ENCODE assay signal across 12 cellular contexts in genomic region chr9:131271506-131271931, GRCh38. TPM values are rescaled to one million over a fixed set of nuclear protein-coding genes. Genes with fewer than 3 reads are reported as not detected.
A peak's percentile ranks its signal among the peaks of the same experiment; 100 is the strongest.
DNase-seq lines count a peak whose midpoint lies in the region; ATAC-seq and TF ChIP-seq lines count a peak whose summit lies in the region.
"Had no signal": no experiment of that assay in that cellular context is flagged by ENCODE, and none has a peak within 500 bp of the region (broad histone marks: within the 10 kb centered on the region; RNA-seq: fewer than 3 reads in every experiment).

No MANE protein-coding gene starts in this region.

- H3K27ac ChIP-seq in CD4-positive, alpha-beta memory T cell (ENCODE audit: low read depth, low read length) = peak overlapping the region; percentile 72
- H3K27ac ChIP-seq in OCI-LY1 (ENCODE audit: low read depth, low read length, poor library complexity, severe bottlenecking) (peak overlapping the region; percentile 91), osteoblast (ENCODE audit: low read depth, low read length) (no peak overlapping the region)
- H3K27ac ChIP-seq in effector memory CD4-positive, alpha-beta T cell (ENCODE audit: insufficient read depth, low read length, poor library complexity, severe bottlenecking) = peak overlapping the region; percentile 91

- H2AFZ ChIP-seq in OCI-LY1 (ENCODE audit: low read length) (no peak overlapping the region), osteoblast (ENCODE audit: low read length) (no peak overlapping the region)

- H3K36me3 ChIP-seq in CD4-positive, alpha-beta memory T cell (ENCODE audit: insufficient read depth, low read length) = no peaks in the 10 kb centered on the region
- H3K36me3 ChIP-seq in OCI-LY1 (ENCODE audit: insufficient read depth, low read length) = no peaks in the 10 kb centered on the region; the same call in 1 of the 2 replicates
- peaks cover 2% of the 10 kb centered on the region for H3K36me3 ChIP-seq in effector memory CD4-positive, alpha-beta T cell (ENCODE audit: control insufficient read depth, insufficient read depth, low read length)
- no peaks in the 10 kb centered on the region for H3K36me3 ChIP-seq in osteoblast (ENCODE audit: insufficient read depth, low read length)

- peaks cover 28 to 62% of the 10 kb centered on the region in 2 donors for H3K36me3 Mint-ChIP-seq in CD4-positive, alpha-beta memory T cell

- no peaks in the 10 kb centered on the region for H3K9me3 ChIP-seq in CD4-positive, alpha-beta memory T cell (ENCODE audit: control insufficient read depth in 1 of 2, low read length in 2 of 2)
- H3K9me3 ChIP-seq in OCI-LY1 (ENCODE audit: low read length) (no peaks in the 10 kb centered on the region), osteoblast (ENCODE audit: low read depth, low read length) (no peaks in the 10 kb centered on the region)
- no peaks in the 10 kb centered on the region for H3K9me3 ChIP-seq in effector memory CD4-positive, alpha-beta T cell (ENCODE audit: control insufficient read depth, low read length)

- intact Hi-C loops in CD4-positive, alpha-beta memory T cell (cut with micrococcal nuclease) = loop anchor here (10.0 kb wide), 1 partner anchor 233 kb away; the partner anchor contains the start of gene POMT1

- no peak for DNase-seq in CD4-positive, alpha-beta memory T cell
- no peak for DNase-seq in effector memory CD4-positive, alpha-beta T cell
- DNase-seq in osteoblast (ENCODE audit: insufficient read length, low spot score, missing footprints) (peak; percentile 61), NCI-H2196 treated with DMSO at 0.1 percent for 48 hours (lab: John Stamatoyannopoulos, UW; ENCODE audit: unreplicated experiment) (no peak), NCI-H187 (lab: John Stamatoyannopoulos, UW) (no peak)
- DNase-seq: dermis blood vessel endothelial cell, IMR-90, NCI-H510A treated with DMSO at 0.1 percent for 48 hours had no signal

- ATAC-seq in GM21619 (IDR thresholded peaks at IDR 0.05; ENCODE audit: unreplicated experiment) = no peak
- no peak for ATAC-seq in HG02763 (IDR thresholded peaks at IDR 0.05; ENCODE audit: unreplicated experiment)
- ATAC-seq: sciatic nerve had no signal

- peaks cover 52% of the 10 kb centered on the region for H3K4me1 ChIP-seq in CD4-positive, alpha-beta memory T cell (ENCODE audit: insufficient read depth, low read length)
- H3K4me1 ChIP-seq in OCI-LY1 (ENCODE audit: insufficient read depth, low read length, severe bottlenecking) (peaks cover 84% of the 10 kb centered on the region), osteoblast (ENCODE audit: insufficient read depth, low read length) (no peaks in the 10 kb centered on the region)
- H3K4me1 ChIP-seq in effector memory CD4-positive, alpha-beta T cell (ENCODE audit: control insufficient read depth, insufficient read depth, low read length, poor library complexity, severe bottlenecking) = peaks cover 57% of the 10 kb centered on the region

- H3K4me2 ChIP-seq in OCI-LY1 (ENCODE audit: low read length) (no peak overlapping the region), osteoblast (ENCODE audit: insufficient read depth, low read length) (no peak overlapping the region)

- H3K27me3 Mint-ChIP-seq in CD4-positive, alpha-beta memory T cell = no peaks in the 10 kb centered on the region

- H3K9me2 ChIP-seq in OCI-LY1 (ENCODE audit: low read depth, low read length) = no peaks in the 10 kb centered on the region

- no peaks in the 10 kb centered on the region for H3K9me3 Mint-ChIP-seq in CD4-positive, alpha-beta memory T cell

- no peak for TF ChIP-seq CTCF in OCI-LY1 (IDR thresholded peaks at IDR 0.05; ENCODE audit: low read length)
- TF ChIP-seq CTCF in osteoblast (IDR thresholded peaks at IDR 0.05; ENCODE audit: extremely low read depth, low read depth, low read length) = no peak

- H3K4me1 Mint-ChIP-seq in CD4-positive, alpha-beta memory T cell = peaks cover 30 to 83% (median 43%) of the 10 kb centered on the region in 4 donors

- H3K9ac ChIP-seq in OCI-LY1 (ENCODE audit: low read length) = no peak overlapping the region

- no peaks in the 10 kb centered on the region for H3F3A ChIP-seq in OCI-LY1 (ENCODE audit: insufficient read depth, low read length)

- H3K4me3 Mint-ChIP-seq in CD4-positive, alpha-beta memory T cell = peak overlapping the region; percentile 96 to 100 (median 99)

- H3K79me2 ChIP-seq in OCI-LY1 (ENCODE audit: insufficient read depth, low read length) = 0 out of 2 replicates have a peak, but pooled peaks cover 5% of the 10 kb centered on the region
- H3K79me2 ChIP-seq in osteoblast (ENCODE audit: insufficient read depth, low read length) = no peaks in the 10 kb centered on the region

- CTCF ChIA-PET in CD4-positive, alpha-beta memory T cell (lab: Charles Lee; ENCODE audit: partially characterized antibody) = interaction anchor here (1.1 to 12.3 kb wide), 4 partner anchors 17 to 93 kb away, joined by 3 to 188 read pairs (median 15); no protein-coding TSS in a partner anchor

- H3K27ac Mint-ChIP-seq in CD4-positive, alpha-beta memory T cell = peak overlapping the region; percentile 93 to 99 (median 96)

- no peaks in the 10 kb centered on the region for H4K20me1 ChIP-seq in OCI-LY1 (ENCODE audit: insufficient read depth, low read length)
- H4K20me1 ChIP-seq in osteoblast (ENCODE audit: insufficient read depth, low read length) = no peaks in the 10 kb centered on the region

- POLR2A ChIA-PET in CD4-positive, alpha-beta memory T cell (lab: Charles Lee; ENCODE audit: partially characterized antibody) = interaction anchor here (0.5 to 22.4 kb wide), 13 partner anchors 3 to 1672 kb away, joined by 3 to 1324 read pairs (median 4); partner anchors contain the start of gene FAM78A

- no peaks in the 10 kb centered on the region for H3K27me3 ChIP-seq in CD4-positive, alpha-beta memory T cell (ENCODE audit: insufficient read depth, low read length)
- H3K27me3 ChIP-seq in OCI-LY1 (ENCODE audit: insufficient read depth, low read length) (no peaks in the 10 kb centered on the region), osteoblast (ENCODE audit: insufficient read depth, low read length) (no peaks in the 10 kb centered on the region)
- H3K27me3 ChIP-seq in effector memory CD4-positive, alpha-beta T cell (replicated peaks; ENCODE audit: control insufficient read depth, insufficient read depth, low read length, poor library complexity, severe bottlenecking) = no peaks in the 10 kb centered on the region

- H3K4me3 ChIP-seq in CD4-positive, alpha-beta memory T cell (ENCODE audit: low read length in 2 of 2) = peak overlapping the region; percentile 31 to 91
- H3K4me3 ChIP-seq in OCI-LY1 (ENCODE audit: low read depth, low read length, poor library complexity, severe bottlenecking) = no peak overlapping the region
- H3K4me3 ChIP-seq in effector memory CD4-positive, alpha-beta T cell (ENCODE audit: insufficient read depth, low read depth, low read length, poor library complexity, severe bottlenecking) = peak overlapping the region; percentile 76
- H3K4me3 ChIP-seq in osteoblast (ENCODE audit: insufficient read depth, low read length) = no peak overlapping the region

RNA-seq across cellular contexts. Expression of gene FAM78A, which starts 4.8 kb away (rescaled TPM):
- 10 to 100 TPM; 93.5 TPM for total RNA-seq in CD4-positive, alpha-beta memory T cell
- polyA plus RNA-seq in CD4-positive, alpha-beta memory T cell = 10 to 100 TPM in 1 of 2 donors, 1 to 10 TPM in 1; 5.5 to 29.2 TPM
- total RNA-seq in osteoblast = 0.36 and 0.59 TPM in 2 replicates

RNA-seq across cellular contexts. Expression of gene PLPP7, which starts 18.0 kb away (rescaled TPM):
- total RNA-seq in CD4-positive, alpha-beta memory T cell = not detected
- polyA plus RNA-seq in CD4-positive, alpha-beta memory T cell = not detected
- 16.3 and 18.0 TPM in 2 replicates for total RNA-seq in osteoblast

Comparison
In these comparisons a context has a peak if more than half of its experiments do, and no peak if none do; other contexts are left out.
1. H3K4me3 ChIP-seq: peak in CD4-positive, alpha-beta memory T cell (2 of 2) and effector memory CD4-positive, alpha-beta T cell (single experiment); none in OCI-LY1 (single experiment) and osteoblast (single experiment).
2. RNA of gene FAM78A, which starts 4.8 kb away (total RNA-seq): 93.5 TPM in CD4-positive, alpha-beta memory T cell; 0.36 to 0.59 TPM in osteoblast; every median in the first group is over 10 times any median in the second.
3. RNA of gene PLPP7, which starts 18.0 kb away (total RNA-seq): 16.3 to 18.0 TPM in osteoblast; not detected in CD4-positive, alpha-beta memory T cell; every median in the first group is over 10 times any median in the second.